ENCODE assay signal across 18 cellular contexts in genomic region chr12:115405471-115405860, GRCh38.
"Had no signal": no experiment of that assay in that cellular context is flagged by ENCODE, and none has a peak within 500 bp of the region (broad histone marks: within the 10 kb centered on the region; RNA-seq: fewer than 3 reads in every experiment).

No MANE protein-coding gene starts in this region.

- H3K4me1 ChIP-seq: adrenal gland, colonic mucosa, transverse colon had no signal

- H3K27me3 ChIP-seq: adrenal gland, colonic mucosa, transverse colon had no signal

- H3K9me3 Mint-ChIP-seq: activated T-cell treated with anti-CD3 and anti-CD28 coated beads, Interleukin-2, amount 50 U/mL, for 24 hours; activated T-helper 17 cell treated with anti-CD3 and anti-CD28 coated beads, Interleukin-2, amount 50 U/mL, for 72 hours; nephron progenitor cell had no signal

- H3K4me3 Mint-ChIP-seq: activated B cell treated with CpG ODN at 0.5 μM for 24 hours; activated CD4-positive, alpha-beta T cell treated with anti-CD3 and anti-CD28 coated beads for 36 hours; activated T-cell treated with anti-CD3 and anti-CD28 coated beads, Interleukin-2, amount 50 U/mL, for 24 hours; activated T-helper 17 cell treated with anti-CD3 and anti-CD28 coated beads, Interleukin-2, amount 50 U/mL, for 72 hours; endodermal cell; nephron progenitor cell; stimulated activated naive CD8-positive, alpha-beta T cell treated with anti-CD3 and anti-CD28 coated beads, Interleukin-15, amount 100 ng/mL, for 72 hours had no signal

- H3K36me3 ChIP-seq: adrenal gland, colonic mucosa, transverse colon had no signal

- H3K4me1 Mint-ChIP-seq: activated B cell treated with CpG ODN at 0.5 μM for 24 hours; activated CD4-positive, alpha-beta T cell treated with anti-CD3 and anti-CD28 coated beads for 36 hours; activated T-helper 17 cell treated with anti-CD3 and anti-CD28 coated beads, Interleukin-2, amount 50 U/mL, for 72 hours; stimulated activated naive CD8-positive, alpha-beta T cell treated with anti-CD3 and anti-CD28 coated beads, Interleukin-15, amount 100 ng/mL, for 72 hours had no signal

- H3K9me3 ChIP-seq: adrenal gland, colonic mucosa, transverse colon had no signal

- ATAC-seq: activated CD4-positive, alpha-beta T cell treated with anti-CD3 and anti-CD28 coated beads for 36 hours; activated naive CD4-positive, alpha-beta T cell treated with anti-CD3 and anti-CD28 coated beads, Interleukin-2, amount 50 U/mL, for 72 hours; activated T-helper 17 cell treated with anti-CD3 and anti-CD28 coated beads, Interleukin-2, amount 50 U/mL, for 72 hours; left ventricle myocardium superior; stimulated activated naive CD8-positive, alpha-beta T cell treated with anti-CD3 and anti-CD28 coated beads, Interleukin-15, amount 100 ng/mL, for 72 hours had no signal

- H3K27ac Mint-ChIP-seq: activated B cell treated with CpG ODN at 0.5 μM for 24 hours; activated CD4-positive, alpha-beta T cell treated with anti-CD3 and anti-CD28 coated beads for 36 hours; activated naive CD4-positive, alpha-beta T cell treated with anti-CD3 and anti-CD28 coated beads, Interleukin-2, amount 50 U/mL, for 72 hours; activated T-cell treated with anti-CD3 and anti-CD28 coated beads, Interleukin-2, amount 50 U/mL, for 24 hours; activated T-helper 17 cell treated with anti-CD3 and anti-CD28 coated beads, Interleukin-2, amount 50 U/mL, for 72 hours; endodermal cell; nephron progenitor cell; stimulated activated naive CD8-positive, alpha-beta T cell treated with anti-CD3 and anti-CD28 coated beads, Interleukin-15, amount 100 ng/mL, for 72 hours had no signal

- H3K27ac ChIP-seq: colonic mucosa, transverse colon had no signal

- FAIRE-seq: bronchial epithelial cell, urothelium cell line had no signal

- H3K27me3 Mint-ChIP-seq: activated B cell treated with CpG ODN at 0.5 μM for 24 hours; activated T-cell treated with anti-CD3 and anti-CD28 coated beads, Interleukin-2, amount 50 U/mL, for 24 hours; activated T-helper 17 cell treated with anti-CD3 and anti-CD28 coated beads, Interleukin-2, amount 50 U/mL, for 72 hours had no signal

- DNase-seq: activated B cell treated with CpG ODN at 0.5 μM for 24 hours; activated CD4-positive, alpha-beta T cell treated with anti-CD3 and anti-CD28 coated beads for 36 hours; activated CD4-positive, alpha-beta T cell treated with anti-CD3 and anti-CD28 coated beads, Interleukin-2, amount 50 U/mL, for 4 hours; activated CD8-positive, alpha-beta memory T cell treated with anti-CD3 and anti-CD28 coated beads for 24 hours; activated CD8-positive, alpha-beta memory T cell treated with anti-CD3 and anti-CD28 coated beads, Interleukin-2, amount 50 U/mL, for 4 hours; activated T-cell treated with anti-CD3 and anti-CD28 coated beads, Interleukin-2, amount 50 U/mL, for 24 hours; adrenal gland; colonic mucosa; endodermal cell; left ventricle myocardium superior; nephron progenitor cell; stimulated activated CD4-positive, alpha-beta T cell treated with anti-CD3 and anti-CD28 coated beads, Interleukin-12 subunit alpha, Interleukin-12 subunit beta, amount 100 ng/mL, for 4 hours; stimulated activated naive CD8-positive, alpha-beta T cell treated with anti-CD3 and anti-CD28 coated beads, Interleukin-15, amount 100 ng/mL, for 72 hours; transverse colon had no signal

- H3K4me3 ChIP-seq: adrenal gland, colonic mucosa, transverse colon had no signal

- H3K36me3 Mint-ChIP-seq: activated naive CD4-positive, alpha-beta T cell treated with anti-CD3 and anti-CD28 coated beads, Interleukin-2, amount 50 U/mL, for 72 hours had no signal
